In genomic region chr5:134958755-134959154, GRCh38 we compare ENCODE assay signal across 24 cellular contexts. TPM values are rescaled to one million over a fixed set of nuclear protein-coding genes. Genes with fewer than 3 reads are reported as not detected.
DNase-seq lines count a peak whose midpoint lies in the region; ATAC-seq and TF ChIP-seq lines count a peak whose summit lies in the region.
"Had no signal": no experiment of that assay in that cellular context is flagged by ENCODE, and none has a peak within 500 bp of the region (broad histone marks: within the 10 kb centered on the region; RNA-seq: fewer than 3 reads in every experiment).

No MANE protein-coding gene starts in this region.

- peak overlapping the region; percentile 89 for H3K27ac ChIP-seq in HUES48 (ENCODE audit: low read depth, low read length)
- peak overlapping the region; percentile 27 for H3K27ac ChIP-seq in VCaP
- no peak overlapping the region for H3K27ac ChIP-seq in iPS DF 6.9 (ENCODE audit: low read length)
- H3K27ac ChIP-seq: brain microvascular endothelial cell, uterus had no signal

- H3K4me3 ChIP-seq in HUES48 (ENCODE audit: low read depth, low read length) (no peak overlapping the region), iPS DF 6.9 (ENCODE audit: low read length) (no peak overlapping the region)
- H3K4me3 ChIP-seq: smooth muscle cell, uterus had no signal

- H3K27me3 Mint-ChIP-seq in T-helper 2 cell treated with Interferon-gamma antibody and Interleukin-4, amounts not matched to agents 5 μg/mL and 100 μg/mL, for 36 hours (ENCODE audit: low read depth): no peaks in the 10 kb centered on the region
- H3K27me3 Mint-ChIP-seq: activated B cell treated with CpG ODN at 0.5 μM for 24 hours; activated naive CD8-positive, alpha-beta T cell; IgD-negative memory B cell; naive thymus-derived CD8-positive, alpha-beta T cell; progenitor cell of endocrine pancreas had no signal

- peaks cover 6% of the 10 kb centered on the region for H3K4me1 Mint-ChIP-seq in T-helper 2 cell treated with Interferon-gamma antibody and Interleukin-4, amounts not matched to agents 5 μg/mL and 100 μg/mL, for 36 hours (ENCODE audit: low read depth)
- H3K4me1 Mint-ChIP-seq: activated B cell treated with CpG ODN at 0.5 μM for 24 hours, IgD-negative memory B cell had no signal

- 0 out of 2 replicates have a peak, but pooled peaks cover 3% of the 10 kb centered on the region for H3K9me3 ChIP-seq in HUES48 (ENCODE audit: control insufficient read depth, insufficient read depth, low read length)
- H3K9me3 ChIP-seq in iPS DF 6.9 (ENCODE audit: control insufficient read depth, insufficient read depth, low read length): no peaks in the 10 kb centered on the region
- H3K9me3 ChIP-seq: uterus had no signal

- H3K4me1 ChIP-seq in HUES48 (ENCODE audit: control insufficient read depth, insufficient read depth, low read length) (peaks cover 17% of the 10 kb centered on the region), iPS DF 6.9 (ENCODE audit: control insufficient read depth, insufficient read depth, low read length) (no peaks in the 10 kb centered on the region)
- H3K4me1 ChIP-seq: uterus had no signal

- DNase-seq in iPS DF 6.9 (ENCODE audit: low read depth, low spot score) (peak; percentile 9), sciatic nerve (ENCODE audit: low spot score) (no peak), NCI-H1436 treated with DMSO at 0.1 percent for 48 hours (lab: John Stamatoyannopoulos, UW) (no peak)
- DNase-seq in T-helper 2 cell treated with Interferon-gamma antibody and Interleukin-4, amounts not matched to agents 5 μg/mL and 100 μg/mL, for 36 hours (ENCODE audit: low spot score): no peak
- DNase-seq: activated B cell treated with CpG ODN at 0.5 μM for 24 hours; activated T-cell treated with anti-CD3 and anti-CD28 coated beads, Interleukin-2, amount 50 U/mL, for 72 hours; brain microvascular endothelial cell; cortex of kidney; naive thymus-derived CD8-positive, alpha-beta T cell; NCI-H2029; NCI-H446; SHP77 treated with DMSO at 0.1 percent for 48 hours; stimulated activated CD4-positive, alpha-beta T cell treated with anti-CD3 and anti-CD28 coated beads, Interleukin-4, amount 100 ng/mL, for 24 hours; uterus had no signal

- H3K27ac Mint-ChIP-seq in T-helper 2 cell treated with Interferon-gamma antibody and Interleukin-4, amounts not matched to agents 5 μg/mL and 100 μg/mL, for 36 hours: no peak overlapping the region
- H3K27ac Mint-ChIP-seq: activated B cell treated with CpG ODN at 0.5 μM for 24 hours; activated naive CD8-positive, alpha-beta T cell; activated T-cell treated with anti-CD3 and anti-CD28 coated beads, Interleukin-2, amount 50 U/mL, for 72 hours; progenitor cell of endocrine pancreas; T-helper 1 cell treated with Interleukin-12 subunit alpha and Interleukin-12 subunit beta and Interleukin-4 antibody, amounts not matched to agents 30 μg/mL and 1 μg/mL, for 36 hours had no signal

- WGBS in iPS DF 6.9 (ENCODE audit: insufficient coverage, insufficient read length): no CpG with 5 or more reads among the region's 3 CpGs

- peaks cover 13% of the 10 kb centered on the region for H3K9me3 Mint-ChIP-seq in T-helper 2 cell treated with Interferon-gamma antibody and Interleukin-4, amounts not matched to agents 5 μg/mL and 100 μg/mL, for 36 hours

- H3K9ac ChIP-seq in HUES48 (ENCODE audit: low read depth, low read length): no peak overlapping the region

- intact Hi-C loops in sciatic nerve (cut with DNase I): no loop called here

- H3K4me3 Mint-ChIP-seq in T-helper 2 cell treated with Interferon-gamma antibody and Interleukin-4, amounts not matched to agents 5 μg/mL and 100 μg/mL, for 36 hours: no peak overlapping the region
- H3K4me3 Mint-ChIP-seq: activated B cell treated with CpG ODN at 0.5 μM for 24 hours; activated naive CD8-positive, alpha-beta T cell; activated T-cell treated with anti-CD3 and anti-CD28 coated beads, Interleukin-2, amount 50 U/mL, for 72 hours; IgD-negative memory B cell; T-helper 1 cell treated with Interleukin-12 subunit alpha and Interleukin-12 subunit beta and Interleukin-4 antibody, amounts not matched to agents 30 μg/mL and 1 μg/mL, for 36 hours had no signal

- H3K36me3 ChIP-seq in HUES48 (ENCODE audit: control insufficient read depth, insufficient read depth, low read length) (peaks cover 16% of the 10 kb centered on the region), iPS DF 6.9 (ENCODE audit: control insufficient read depth, insufficient read depth, low read length) (no peaks in the 10 kb centered on the region)
- H3K36me3 ChIP-seq: brain microvascular endothelial cell, uterus had no signal

- no peaks in the 10 kb centered on the region for H3K27me3 ChIP-seq in HUES48 (ENCODE audit: control insufficient read depth, insufficient read depth, low read length)
- H3K27me3 ChIP-seq in iPS DF 6.9 (ENCODE audit: control insufficient read depth, insufficient read depth, low read length): no peaks in the 10 kb centered on the region
- H3K27me3 ChIP-seq: brain microvascular endothelial cell, uterus had no signal

- ATAC-seq in sciatic nerve: peak; percentile 10
- no peak for ATAC-seq in GM21367 (IDR thresholded peaks at IDR 0.05; ENCODE audit: unreplicated experiment)

- H3K36me3 Mint-ChIP-seq in T-helper 2 cell treated with Interferon-gamma antibody and Interleukin-4, amounts not matched to agents 5 μg/mL and 100 μg/mL, for 36 hours (ENCODE audit: low read depth): peaks cover 20% of the 10 kb centered on the region

- no peak for TF ChIP-seq CTCF in VCaP (conservative IDR thresholded peaks at IDR 0.05)

RNA-seq across cellular contexts. Expression of gene CATSPER3, which starts 9.0 kb away (rescaled TPM):
- total RNA-seq in sciatic nerve: 0.80 TPM
- total RNA-seq: epithelial cell of proximal tubule, G401, smooth muscle cell had no signal

RNA-seq across cellular contexts. Expression of gene PCBD2, which starts 53.8 kb away (rescaled TPM):
- 13.6 TPM for total RNA-seq in sciatic nerve
